20 cellular contexts compared by ENCODE assay signal in genomic region chr18:36468161-36468560, GRCh38.
DNase-seq lines count a peak whose midpoint lies in the region; ATAC-seq and TF ChIP-seq lines count a peak whose summit lies in the region.
"Had no signal": no experiment of that assay in that cellular context is flagged by ENCODE, and none has a peak within 500 bp of the region (broad histone marks: within the 10 kb centered on the region; RNA-seq: fewer than 3 reads in every experiment).

No MANE protein-coding gene starts in this region.

- H3K36me3 ChIP-seq in gastrocnemius medialis: no peaks in the 10 kb centered on the region
- H3K36me3 ChIP-seq: esophagus muscularis mucosa, lower lobe of right lung had no signal

- ATAC-seq in WTC11 (no peak; the same call in 1 of the 2 replicates), left ventricle myocardium superior (peak; percentile 85), gastrocnemius medialis (peak in 1 of 2 donors; percentile 63), HG03097 (IDR thresholded peaks at IDR 0.05; ENCODE audit: low FRiP score, unreplicated experiment) (no peak), GM18519 (IDR thresholded peaks at IDR 0.05; ENCODE audit: low FRiP score, unreplicated experiment) (no peak)
- ATAC-seq: lower lobe of right lung had no signal

- H3K4me3 Mint-ChIP-seq in WTC11: no peak overlapping the region
- H3K4me3 Mint-ChIP-seq: CD14-positive monocyte had no signal

- H3K27me3 Mint-ChIP-seq in WTC11 (ENCODE audit: low read depth): no peaks in the 10 kb centered on the region

- H3K4me1 ChIP-seq in gastrocnemius medialis: peaks cover 12 to 23% of the 10 kb centered on the region in 2 donors
- H3K4me1 ChIP-seq: lower lobe of right lung had no signal

- peaks cover 39% of the 10 kb centered on the region for H3K4me1 Mint-ChIP-seq in WTC11
- H3K4me1 Mint-ChIP-seq: CD14-positive monocyte had no signal

- H3K27ac Mint-ChIP-seq in WTC11: peak overlapping the region; percentile 38; the same call in 1 of the 2 replicates
- H3K27ac Mint-ChIP-seq: CD14-positive monocyte had no signal

- DNase-seq in NCI-H69 (lab: John Stamatoyannopoulos, UW) (peak; percentile 64), WTC11 (ENCODE audit: low spot score) (no peak), left ventricle myocardium superior (peak; percentile 78), gastrocnemius medialis (peak in 1 of 2 donors; percentile 25), HuH-7 (ENCODE audit: low spot score) (no peak)
- DNase-seq: activated CD4-positive, alpha-beta T cell treated with anti-CD3 and anti-CD28 coated beads for 4 hours; activated naive CD4-positive, alpha-beta T cell treated with Interleukin-2 at 50 U/mL for 16 hours; activated T-cell treated with anti-CD3 and anti-CD28 coated beads, Interleukin-2, amount 50 U/mL, for 48 hours; Calu3; effector CD8-positive, alpha-beta T cell; lower lobe of right lung; NCI-H1105; NCI-H2029 treated with DMSO at 0.1 percent for 48 hours; NCI-H345; NK-92 treated with Interleukin-12 subunit alpha and Interleukin-12 subunit beta, amount 100 ng/mL, for 24 hours had no signal

- H3K9me3 ChIP-seq in gastrocnemius medialis: no peaks in the 10 kb centered on the region
- H3K9me3 ChIP-seq: esophagus muscularis mucosa, lower lobe of right lung, mucosa of descending colon had no signal

- CTCF ChIA-PET in WTC11 (lab: Charles Lee): no interaction called here

- no peak overlapping the region for H3K4me3 ChIP-seq in gastrocnemius medialis
- H3K4me3 ChIP-seq: esophagus muscularis mucosa, lower lobe of right lung, mucosa of descending colon had no signal

- peak overlapping the region in 3 of 4 donors; percentile 28 to 54 (median 30) for H3K27ac ChIP-seq in gastrocnemius medialis
- H3K27ac ChIP-seq: esophagus muscularis mucosa, lower lobe of right lung had no signal

- no peaks in the 10 kb centered on the region for H3K9me3 Mint-ChIP-seq in WTC11

- intact Hi-C loops in left ventricle myocardium superior (cut with micrococcal nuclease) (no loop called here), gastrocnemius medialis (cut with DNase I; ENCODE audit: low total_unique reads) (loop anchor here (5.0 to 10.0 kb wide), 2 partner anchors 107 to 1641 kb away; no protein-coding TSS in a partner anchor)

- in situ Hi-C loops in gastrocnemius medialis (cut with MboI; ENCODE audit: low sequenced_read_pairs in 4 of 4): no loop called here

- POLR2A ChIA-PET in WTC11 (lab: Charles Lee): no interaction called here

- TF ChIP-seq CTCF in WTC11 (IDR thresholded peaks at IDR 0.05): no peak
- no peak for TF ChIP-seq CTCF in gastrocnemius medialis (IDR thresholded peaks at IDR 0.05 in 4 of 5, conservative IDR thresholded peaks at IDR 0.05 in 1 of 5)

- no peaks in the 10 kb centered on the region for H3K27me3 ChIP-seq in gastrocnemius medialis
- H3K27me3 ChIP-seq: esophagus muscularis mucosa had no signal

- H3K36me3 Mint-ChIP-seq in WTC11: no peaks in the 10 kb centered on the region
- H3K36me3 Mint-ChIP-seq: CD14-positive monocyte had no signal

- no peak for TF ChIP-seq POLR2A in gastrocnemius medialis (IDR thresholded peaks at IDR 0.05)

TF ChIP-seq in WTC11, 78 proteins besides CTCF, POLR2A, EP300 and RAD21:
- TF ChIP-seq NFYB (CRISPR knock-in tag; conservative IDR thresholded peaks at IDR 0.05; ENCODE audit: low read depth) (no peak), ZBTB21 (CRISPR knock-in tag; IDR thresholded peaks at IDR 0.05; ENCODE audit: borderline replicate concordance) (no peak), ELF4 (CRISPR knock-in tag; IDR thresholded peaks at IDR 0.05; ENCODE audit: low read depth) (no peak), ZNF416 (CRISPR knock-in tag; IDR thresholded peaks at IDR 0.05) (no peak), ATF3 (CRISPR knock-in tag; conservative IDR thresholded peaks at IDR 0.05) (no peak), ZNF423 (CRISPR knock-in tag; IDR thresholded peaks at IDR 0.05) (no peak), KAT7 (CRISPR knock-in tag; IDR thresholded peaks at IDR 0.05; ENCODE audit: borderline replicate concordance) (no peak), TEAD4 (CRISPR knock-in tag; IDR thresholded peaks at IDR 0.05) (no peak), ZNF263 (CRISPR knock-in tag; IDR thresholded peaks at IDR 0.05; ENCODE audit: low read depth) (no peak), TCF7 (CRISPR knock-in tag; IDR thresholded peaks at IDR 0.05; ENCODE audit: low read depth) (no peak), CREM (CRISPR knock-in tag; IDR thresholded peaks at IDR 0.05) (no peak), SOX15 (CRISPR knock-in tag; IDR thresholded peaks at IDR 0.05) (no peak), FOXK1 (CRISPR knock-in tag; IDR thresholded peaks at IDR 0.05) (no peak), NFE2L1 (CRISPR knock-in tag; IDR thresholded peaks at IDR 0.05) (no peak), CREB1 (CRISPR knock-in tag; IDR thresholded peaks at IDR 0.05) (no peak)

Comparison
In these comparisons a context has a peak if more than half of its experiments do, and no peak if none do; other contexts are left out.
1. DNase-seq: peak in NCI-H69 (single experiment) and left ventricle myocardium superior (single experiment); none in WTC11 (single experiment) and HuH-7 (single experiment).